ENCODE assay signal across 21 cellular contexts in the genomic region with DNA sequence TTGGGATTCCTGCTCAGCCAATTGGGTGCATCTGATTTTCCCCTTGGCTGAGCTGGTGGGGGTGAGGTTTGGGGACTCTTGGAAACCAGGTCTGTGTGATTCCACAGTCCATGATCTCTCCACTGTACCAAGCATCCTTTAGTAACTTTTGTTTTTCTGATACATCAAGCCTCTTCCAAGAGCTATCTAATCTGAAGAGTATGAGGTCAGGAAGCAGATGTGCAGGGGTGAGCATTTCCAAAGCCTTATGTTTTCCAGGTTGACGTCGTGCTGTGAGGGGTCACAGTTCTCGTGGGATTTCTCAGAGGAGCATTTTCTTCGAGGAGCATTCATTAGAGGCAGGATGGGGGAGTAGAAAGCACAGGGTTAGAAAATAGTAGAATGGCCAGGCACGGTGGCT.
"Had no signal": no experiment of that assay in that cellular context is flagged by ENCODE, and none has a peak within 500 bp of the region (broad histone marks: within the 10 kb centered on the region; RNA-seq: fewer than 3 reads in every experiment).

No MANE protein-coding gene starts in this region.

- H3K4me3 ChIP-seq: suprapubic skin had no signal

- DNase-seq: activated CD4-positive, alpha-beta T cell treated with anti-CD3 and anti-CD28 coated beads, Interleukin-2, amount 50 U/mL, for 48 hours; activated gamma-delta T cell treated with Interleukin-2 at 50 U/mL for 16 hours; activated T-cell treated with anti-CD3 and anti-CD28 coated beads for 4 hours; amniotic stem cell; caudate nucleus; endodermal cell; hippocampal formation; kidney; small intestine; stimulated activated CD4-positive, alpha-beta T cell treated with anti-CD3 and anti-CD28 coated beads, Interleukin-15, amount 100 ng/mL, for 24 hours; stimulated activated CD4-positive, alpha-beta T cell treated with anti-CD3 and anti-CD28 coated beads, Interleukin-2, amount 100 ng/mL, for 48 hours; stimulated activated naive CD8-positive, alpha-beta T cell treated with anti-CD3 and anti-CD28 coated beads, Interleukin-15, amount 100 ng/mL, for 72 hours; trophoblast cell had no signal

- FAIRE-seq: colon, kidney, small intestine had no signal

- H3K4me3 Mint-ChIP-seq: activated naive CD8-positive, alpha-beta T cell; activated T-helper 1 cell treated with anti-CD3 and anti-CD28 coated beads, Interleukin-12 subunit alpha, Interleukin-12 subunit beta, Interleukin-2, Interleukin-4 antibody, amounts not matched to agents 30 ng/mL and 10 ng/mL and 1 ng/mL, durations not matched to agents 14 hours and 24 hours and 36 hours; endodermal cell; memory B cell; neural crest cell; stimulated activated naive CD8-positive, alpha-beta T cell treated with anti-CD3 and anti-CD28 coated beads, Interleukin-15, amount 100 ng/mL, for 72 hours had no signal

- H3K36me3 Mint-ChIP-seq: activated naive CD8-positive, alpha-beta T cell; memory B cell had no signal

- H3K27me3 ChIP-seq: suprapubic skin had no signal

- H3K9me3 ChIP-seq: suprapubic skin had no signal

- H3K27ac ChIP-seq: epithelial cell of prostate, suprapubic skin had no signal

- H3K4me1 Mint-ChIP-seq: memory B cell; stimulated activated naive CD8-positive, alpha-beta T cell treated with anti-CD3 and anti-CD28 coated beads, Interleukin-15, amount 100 ng/mL, for 72 hours had no signal

- H3K27ac Mint-ChIP-seq: activated naive CD8-positive, alpha-beta T cell; activated T-helper 1 cell treated with anti-CD3 and anti-CD28 coated beads, Interleukin-12 subunit alpha, Interleukin-12 subunit beta, Interleukin-2, Interleukin-4 antibody, amounts not matched to agents 30 ng/mL and 10 ng/mL and 1 ng/mL, durations not matched to agents 14 hours and 24 hours and 36 hours; endodermal cell; memory B cell; progenitor cell of endocrine pancreas; stimulated activated naive CD8-positive, alpha-beta T cell treated with anti-CD3 and anti-CD28 coated beads, Interleukin-15, amount 100 ng/mL, for 72 hours had no signal

- H3K9me3 Mint-ChIP-seq: activated T-helper 1 cell treated with anti-CD3 and anti-CD28 coated beads, Interleukin-12 subunit alpha, Interleukin-12 subunit beta, Interleukin-2, Interleukin-4 antibody, amounts not matched to agents 30 ng/mL and 10 ng/mL and 1 ng/mL, durations not matched to agents 14 hours and 24 hours and 36 hours; endodermal cell; memory B cell; neural crest cell; stimulated activated naive CD8-positive, alpha-beta T cell treated with anti-CD3 and anti-CD28 coated beads, Interleukin-15, amount 100 ng/mL, for 72 hours had no signal

- H3K27me3 Mint-ChIP-seq: stimulated activated naive CD8-positive, alpha-beta T cell treated with anti-CD3 and anti-CD28 coated beads, Interleukin-15, amount 100 ng/mL, for 72 hours had no signal

- ATAC-seq: stimulated activated naive CD8-positive, alpha-beta T cell treated with anti-CD3 and anti-CD28 coated beads, Interleukin-15, amount 100 ng/mL, for 72 hours had no signal

- H3K36me3 ChIP-seq: suprapubic skin had no signal
